In the genomic region with DNA sequence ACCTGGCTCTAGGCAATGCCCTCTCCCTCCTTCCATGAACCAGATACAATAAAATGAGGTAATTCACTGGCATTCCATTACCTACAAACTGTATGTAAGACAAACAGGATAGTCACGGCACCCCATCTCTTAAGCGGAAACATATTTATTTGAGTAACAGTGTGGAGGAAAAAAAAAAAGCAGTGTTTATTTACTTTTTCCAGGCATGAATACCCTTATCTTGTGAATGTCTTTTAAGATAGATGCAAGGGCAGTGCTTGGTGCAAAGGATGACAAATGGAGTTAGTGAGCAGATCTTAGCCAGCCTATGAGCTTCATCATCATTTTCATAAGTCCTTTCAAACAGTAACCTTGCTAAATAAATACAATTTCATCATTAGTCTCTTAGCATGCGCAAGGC, we compare ENCODE assay signal across 33 cellular contexts.
"Had no signal": no experiment of that assay in that cellular context is flagged by ENCODE, and none has a peak within 500 bp of the region (broad histone marks: within the 10 kb centered on the region; RNA-seq: fewer than 3 reads in every experiment).

No MANE protein-coding gene starts in this region.

- H3K27me3 ChIP-seq: ascending aorta, breast epithelium had no signal

- H2AFZ ChIP-seq: PC-9 had no signal

- H3K9me3 ChIP-seq: ascending aorta, breast epithelium had no signal

- H3K27ac ChIP-seq: ascending aorta, breast epithelium, KMS-11, PC-9, RWPE1, VCaP had no signal

- DNase-seq: activated B cell treated with CpG ODN at 0.5 μM for 24 hours; activated CD4-positive, alpha-beta memory T cell treated with anti-CD3 and anti-CD28 coated beads for 36 hours; activated CD4-positive, alpha-beta T cell treated with anti-CD3 and anti-CD28 coated beads for 4 hours; activated CD4-positive, alpha-beta T cell treated with anti-CD3 and anti-CD28 coated beads, Interleukin-2, amount 50 U/mL, for 1 hour; activated CD4-positive, CD25-positive, alpha-beta regulatory T cell treated with anti-CD3 and anti-CD28 coated beads, Interleukin-2, amount 50 U/mL, for 72 hours; activated CD8-positive, alpha-beta memory T cell treated with anti-CD3 and anti-CD28 coated beads, Interleukin-2, amount 10 ng/mL, durations not matched to agents 7 days and 5 days; activated CD8-positive, alpha-beta memory T cell treated with anti-CD3 and anti-CD28 coated beads, Interleukin-2, amount 50 U/mL, for 48 hours; activated effector memory CD4-positive, alpha-beta T cell treated with anti-CD3 and anti-CD28 coated beads, Interleukin-2, amount 50 U/mL, for 16 hours; activated naive CD4-positive, alpha-beta T cell; activated naive CD4-positive, alpha-beta T cell treated with anti-CD3 and anti-CD28 coated beads, Interleukin-2, amount 50 U/mL, for 16 hours; activated naive CD8-positive, alpha-beta T cell treated with anti-CD3 and anti-CD28 coated beads for 36 hours; activated T-cell treated with anti-CD3 and anti-CD28 coated beads, Interleukin-2, amount 50 U/mL, for 72 hours; amygdala; MM.1S; MV-4-11; NCI-H1092; NCI-H1436 treated with DMSO at 0.1 percent for 48 hours; NCI-H1694 treated with DMSO at 0.1 percent for 48 hours; NCI-H2029; NCI-H510A; NCI-H526; NCI-H748 treated with DMSO at 0.1 percent for 48 hours; PC-9; SIG-M5; SW 1271; T-helper 1 cell; T-helper 2 cell; T-helper 9 cell had no signal

- H3K4me3 ChIP-seq: ascending aorta, breast epithelium, PC-9 had no signal

- H3K4me2 ChIP-seq: KMS-11, PC-9 had no signal

- H3K4me1 ChIP-seq: ascending aorta, breast epithelium had no signal

- H3K36me3 ChIP-seq: ascending aorta, breast epithelium had no signal

- H3K9ac ChIP-seq: KMS-11 had no signal
